In the genomic region with DNA sequence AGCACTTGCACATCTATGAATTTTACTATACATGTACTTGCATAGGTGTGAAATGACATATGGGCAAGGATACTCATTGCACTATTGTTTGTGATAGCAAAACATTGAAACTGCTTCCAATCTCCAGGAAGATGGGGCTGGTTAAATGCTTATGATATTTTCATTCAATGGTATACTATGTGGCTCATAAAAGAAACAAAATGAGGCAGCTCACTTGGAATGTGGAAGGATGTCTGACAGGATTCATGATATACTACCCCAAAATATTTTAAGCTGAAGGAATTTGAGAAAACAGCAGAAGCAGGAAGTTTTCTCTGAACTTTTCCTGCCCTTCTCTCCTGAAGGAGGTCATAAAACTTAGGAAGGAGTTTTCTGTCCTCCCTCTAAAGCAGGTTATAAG, we compare ENCODE assay signal across 18 cellular contexts.
DNase-seq lines count a peak whose midpoint lies in the region; ATAC-seq, FAIRE-seq and TF ChIP-seq lines count a peak whose summit lies in the region.
"Had no signal": no experiment of that assay in that cellular context is flagged by ENCODE, and none has a peak within 500 bp of the region (broad histone marks: within the 10 kb centered on the region; RNA-seq: fewer than 3 reads in every experiment).

No MANE protein-coding gene starts in this region.

- no peak overlapping the region for H3K4me3 Mint-ChIP-seq in endothelial cell (ENCODE audit: unreplicated experiment)
- H3K4me3 Mint-ChIP-seq: natural killer cell treated with Interleukin-12 subunit alpha and Interleukin-12 subunit beta and Interleukin-15 and Interleukin-18, amount 100 ng/mL, for 72 hours; T-helper 17 cell had no signal

- no peak for FAIRE-seq in RCC 7860 (lab: Jason Lieb, UNC)

- TF ChIP-seq CTCF in endothelial cell (IDR thresholded peaks at IDR 0.05; ENCODE audit: unreplicated experiment) = no peak

- no peaks in the 10 kb centered on the region for H3K9me3 Mint-ChIP-seq in endothelial cell (ENCODE audit: unreplicated experiment)
- H3K9me3 Mint-ChIP-seq: natural killer cell treated with Interleukin-12 subunit alpha and Interleukin-12 subunit beta and Interleukin-15 and Interleukin-18, amount 100 ng/mL, for 72 hours had no signal

- peaks cover 24% of the 10 kb centered on the region for H3K4me1 Mint-ChIP-seq in endothelial cell (ENCODE audit: unreplicated experiment)

- no peaks in the 10 kb centered on the region for H3K27me3 Mint-ChIP-seq in endothelial cell (ENCODE audit: unreplicated experiment)

- intact Hi-C loops in left cardiac atrium (cut with DNase I) = no loop called here

- ATAC-seq in GM21528 (IDR thresholded peaks at IDR 0.05; ENCODE audit: low FRiP score, unreplicated experiment) = no peak
- ATAC-seq in left cardiac atrium = no peak
- ATAC-seq: lower lobe of right lung; natural killer cell treated with Interleukin-12 subunit alpha and Interleukin-12 subunit beta and Interleukin-15 and Interleukin-18, amount 100 ng/mL, for 72 hours; T-helper 17 cell had no signal

- DNase-seq in EH (ENCODE audit: low read depth) (peak; percentile 89), RCC 7860 (ENCODE audit: low spot score) (peak; percentile 28), endothelial cell (ENCODE audit: low spot score) (no peak), myocyte (ENCODE audit: low read depth) (peak; percentile 14), UCSD-AML1 (lab: John Stamatoyannopoulos, UW; ENCODE audit: unreplicated experiment) (no peak), left cardiac atrium (no peak)
- DNase-seq in stimulated activated CD4-positive, alpha-beta T cell treated with anti-CD3 and anti-CD28 coated beads, Interleukin-2, amount 100 ng/mL, for 48 hours = no peak
- DNase-seq: activated effector memory CD4-positive, alpha-beta T cell treated with Interleukin-2 at 50 U/mL for 16 hours; AML-193; aorta; GDM1; Kasumi-1; lower lobe of right lung; NCI-H1417; retina; T-helper 17 cell had no signal

- no peaks in the 10 kb centered on the region for H3K36me3 Mint-ChIP-seq in endothelial cell (ENCODE audit: low read depth, unreplicated experiment)
- H3K36me3 Mint-ChIP-seq: natural killer cell treated with Interleukin-12 subunit alpha and Interleukin-12 subunit beta and Interleukin-15 and Interleukin-18, amount 100 ng/mL, for 72 hours had no signal

- H3K27ac Mint-ChIP-seq in endothelial cell (ENCODE audit: unreplicated experiment) = peak overlapping the region; percentile 48
- H3K27ac Mint-ChIP-seq: natural killer cell treated with Interleukin-12 subunit alpha and Interleukin-12 subunit beta and Interleukin-15 and Interleukin-18, amount 100 ng/mL, for 72 hours; T-helper 17 cell had no signal

Comparison
In these comparisons a context has a peak if more than half of its experiments do, and no peak if none do; other contexts are left out.
1. DNase-seq: peak in EH (single experiment), RCC 7860 (single experiment) and myocyte (single experiment); none in endothelial cell (single experiment), stimulated activated CD4-positive, alpha-beta T cell treated with anti-CD3 and anti-CD28 coated beads, Interleukin-2, amount 100 ng/mL, for 48 hours (0 of 2), UCSD-AML1 (single experiment) and left cardiac atrium (single experiment).